12 cellular contexts compared by ENCODE assay signal in the genomic region with DNA sequence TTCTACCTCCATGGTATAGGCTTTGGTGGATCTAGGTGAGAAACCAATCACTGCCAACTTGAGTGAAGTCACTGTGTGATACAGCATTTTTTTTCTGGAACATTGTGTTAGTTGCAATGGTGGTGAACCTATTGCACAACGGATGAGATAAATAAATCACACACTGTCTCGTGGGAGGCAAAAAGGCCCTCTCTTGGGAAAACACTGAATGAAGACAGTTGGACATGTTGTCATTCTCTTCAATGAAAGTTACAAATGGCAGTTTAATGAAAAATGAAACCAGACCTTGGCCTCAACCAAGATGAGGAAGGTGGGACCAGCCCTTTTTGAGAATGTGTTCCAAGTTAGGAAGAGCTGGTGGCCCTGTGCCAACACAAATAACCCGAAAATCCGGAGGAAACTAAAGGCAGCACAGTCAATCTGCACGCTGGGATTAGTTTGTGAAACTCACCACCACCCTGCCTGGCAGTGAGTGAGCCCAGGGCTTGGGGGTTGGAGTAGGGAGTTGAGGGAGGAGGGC. TPM values are rescaled to one million over a fixed set of nuclear protein-coding genes. Genes with fewer than 3 reads are reported as not detected.
DNase-seq lines count a peak whose midpoint lies in the region; ATAC-seq and TF ChIP-seq lines count a peak whose summit lies in the region.
"Had no signal": no experiment of that assay in that cellular context is flagged by ENCODE, and none has a peak within 500 bp of the region (broad histone marks: within the 10 kb centered on the region; RNA-seq: fewer than 3 reads in every experiment).

No MANE protein-coding gene starts in this region.

- peak; percentile 31; the same call in 2 of the 3 replicates for ATAC-seq in RWPE2 (ENCODE audit: low read depth)
- ATAC-seq in activated T-helper 17 cell treated with anti-CD3 and anti-CD28 coated beads, Interleukin-2, amount 50 U/mL, for 72 hours (replicated peaks) = no peak
- ATAC-seq: body of pancreas, pancreas had no signal

- no peaks in the 10 kb centered on the region for H3K36me3 ChIP-seq in RWPE2 (ENCODE audit: low read depth)
- H3K36me3 ChIP-seq in osteoblast (ENCODE audit: insufficient read depth, low read length) = no peaks in the 10 kb centered on the region
- H3K36me3 ChIP-seq: pancreas had no signal

- CTCF ChIA-PET in activated naive CD4-positive, alpha-beta T cell treated with anti-CD3 and anti-CD28 coated beads, Interleukin-2, amount 10 ng/mL, durations not matched to agents 7 days and 5 days (lab: Charles Lee) = no interaction called here

- H3K4me2 ChIP-seq in osteoblast (ENCODE audit: insufficient read depth, low read length) = no peak overlapping the region

- DNase-seq in H4 (ENCODE audit: low spot score) (peak; percentile 42), RWPE2 (ENCODE audit: low spot score) (no peak), fibroblast of mammary gland (ENCODE audit: low read depth) (peak; percentile 87), osteoblast (ENCODE audit: insufficient read length, low spot score, missing footprints) (peak; percentile 35)
- no peak for DNase-seq in effector CD4-positive, alpha-beta T cell
- no peak for DNase-seq in activated naive CD4-positive, alpha-beta T cell treated with anti-CD3 and anti-CD28 coated beads, Interleukin-2, amount 10 ng/mL, durations not matched to agents 7 days and 5 days
- DNase-seq: activated CD4-positive, alpha-beta memory T cell treated with anti-CD3 and anti-CD28 coated beads for 36 hours; body of pancreas; CD4-positive, CD25-positive, alpha-beta regulatory T cell; NCI-H1048; pancreas had no signal

- peaks cover 15% of the 10 kb centered on the region for H3K27me3 Mint-ChIP-seq in activated T-helper 17 cell treated with anti-CD3 and anti-CD28 coated beads, Interleukin-2, amount 50 U/mL, for 72 hours
- H3K27me3 Mint-ChIP-seq in activated naive CD4-positive, alpha-beta T cell treated with anti-CD3 and anti-CD28 coated beads, Interleukin-2, amount 10 ng/mL, durations not matched to agents 7 days and 5 days = peaks cover 25% of the 10 kb centered on the region

- no peaks in the 10 kb centered on the region for H3K9me3 ChIP-seq in RWPE2 (ENCODE audit: severe bottlenecking)
- no peaks in the 10 kb centered on the region for H3K9me3 ChIP-seq in osteoblast (ENCODE audit: low read depth, low read length)
- H3K9me3 ChIP-seq: body of pancreas, pancreas had no signal

- no peaks in the 10 kb centered on the region for H3K4me1 Mint-ChIP-seq in activated T-helper 17 cell treated with anti-CD3 and anti-CD28 coated beads, Interleukin-2, amount 50 U/mL, for 72 hours
- no peaks in the 10 kb centered on the region for H3K4me1 Mint-ChIP-seq in activated naive CD4-positive, alpha-beta T cell treated with anti-CD3 and anti-CD28 coated beads, Interleukin-2, amount 10 ng/mL, durations not matched to agents 7 days and 5 days
- H3K4me1 Mint-ChIP-seq: CD4-positive, CD25-positive, alpha-beta regulatory T cell had no signal

- TF ChIP-seq CTCF in RWPE2 (IDR thresholded peaks at IDR 0.05; ENCODE audit: poor library complexity, severe bottlenecking) (no peak), fibroblast of mammary gland (conservative IDR thresholded peaks at IDR 0.05; ENCODE audit: control insufficient read depth, insufficient read depth, low read depth, low read length) (no peak), osteoblast (IDR thresholded peaks at IDR 0.05; ENCODE audit: extremely low read depth, low read depth, low read length) (no peak)

- H2AFZ ChIP-seq in osteoblast (ENCODE audit: low read length) = no peak overlapping the region

- H3K27ac ChIP-seq in RWPE2 (ENCODE audit: poor library complexity, severe bottlenecking) (peak overlapping the region; percentile 34), osteoblast (ENCODE audit: low read depth, low read length) (no peak overlapping the region)
- H3K27ac ChIP-seq: body of pancreas, pancreas had no signal

- H3K36me3 Mint-ChIP-seq in activated T-helper 17 cell treated with anti-CD3 and anti-CD28 coated beads, Interleukin-2, amount 50 U/mL, for 72 hours (ENCODE audit: low read depth) = no peaks in the 10 kb centered on the region
- H3K36me3 Mint-ChIP-seq in activated naive CD4-positive, alpha-beta T cell treated with anti-CD3 and anti-CD28 coated beads, Interleukin-2, amount 10 ng/mL, durations not matched to agents 7 days and 5 days = no peaks in the 10 kb centered on the region
- H3K36me3 Mint-ChIP-seq: activated CD4-positive, alpha-beta memory T cell treated with anti-CD3 and anti-CD28 coated beads for 36 hours; CD4-positive, CD25-positive, alpha-beta regulatory T cell had no signal

- H3K27me3 ChIP-seq in RWPE2 (ENCODE audit: insufficient read depth, poor library complexity, severe bottlenecking) = peaks cover 6% of the 10 kb centered on the region
- H3K27me3 ChIP-seq in osteoblast (ENCODE audit: insufficient read depth, low read length) = peaks cover 13% of the 10 kb centered on the region
- H3K27me3 ChIP-seq: body of pancreas had no signal

- H3K79me2 ChIP-seq in osteoblast (ENCODE audit: insufficient read depth, low read length) = no peaks in the 10 kb centered on the region

- H3K4me3 Mint-ChIP-seq in activated T-helper 17 cell treated with anti-CD3 and anti-CD28 coated beads, Interleukin-2, amount 50 U/mL, for 72 hours = no peak overlapping the region
- no peak overlapping the region for H3K4me3 Mint-ChIP-seq in activated naive CD4-positive, alpha-beta T cell treated with anti-CD3 and anti-CD28 coated beads, Interleukin-2, amount 10 ng/mL, durations not matched to agents 7 days and 5 days
- H3K4me3 Mint-ChIP-seq: activated CD4-positive, alpha-beta memory T cell treated with anti-CD3 and anti-CD28 coated beads for 36 hours; CD4-positive, CD25-positive, alpha-beta regulatory T cell had no signal

- H3K4me1 ChIP-seq in RWPE2 (ENCODE audit: insufficient read depth, poor library complexity, severe bottlenecking) = no peaks in the 10 kb centered on the region
- no peaks in the 10 kb centered on the region for H3K4me1 ChIP-seq in osteoblast (ENCODE audit: insufficient read depth, low read length)
- H3K4me1 ChIP-seq: pancreas had no signal

- H3K4me3 ChIP-seq in RWPE2 (ENCODE audit: severe bottlenecking) (no peak overlapping the region), fibroblast of mammary gland (ENCODE audit: control insufficient read depth, low read depth, low read length) (no peak overlapping the region), osteoblast (ENCODE audit: insufficient read depth, low read length) (no peak overlapping the region)
- H3K4me3 ChIP-seq: body of pancreas, pancreas had no signal

- no peaks in the 10 kb centered on the region for H3K9me3 Mint-ChIP-seq in activated T-helper 17 cell treated with anti-CD3 and anti-CD28 coated beads, Interleukin-2, amount 50 U/mL, for 72 hours
- H3K9me3 Mint-ChIP-seq in activated naive CD4-positive, alpha-beta T cell treated with anti-CD3 and anti-CD28 coated beads, Interleukin-2, amount 10 ng/mL, durations not matched to agents 7 days and 5 days = no peaks in the 10 kb centered on the region
- H3K9me3 Mint-ChIP-seq: activated CD4-positive, alpha-beta memory T cell treated with anti-CD3 and anti-CD28 coated beads for 36 hours had no signal

- no peak overlapping the region for H3K27ac Mint-ChIP-seq in activated T-helper 17 cell treated with anti-CD3 and anti-CD28 coated beads, Interleukin-2, amount 50 U/mL, for 72 hours
- H3K27ac Mint-ChIP-seq in activated naive CD4-positive, alpha-beta T cell treated with anti-CD3 and anti-CD28 coated beads, Interleukin-2, amount 10 ng/mL, durations not matched to agents 7 days and 5 days = no peak overlapping the region
- H3K27ac Mint-ChIP-seq: activated CD4-positive, alpha-beta memory T cell treated with anti-CD3 and anti-CD28 coated beads for 36 hours had no signal

- no peaks in the 10 kb centered on the region for H4K20me1 ChIP-seq in osteoblast (ENCODE audit: insufficient read depth, low read length)

RNA-seq across cellular contexts. Expression of a gene that starts 5.4 kb away (rescaled TPM):
- total RNA-seq in H4 (2014; rRNA removed; shearing (Covaris generic)) = 0.58 and 1.2 TPM in 2 replicates
- under 0.01 TPM in 2 replicates for total RNA-seq in osteoblast
- not detected for total RNA-seq in activated T-helper 17 cell treated with anti-CD3 and anti-CD28 coated beads, Interleukin-2, amount 50 U/mL, for 72 hours
- total RNA-seq: activated CD4-positive, alpha-beta memory T cell treated with anti-CD3 and anti-CD28 coated beads for 36 hours; CD4-positive, CD25-positive, alpha-beta regulatory T cell had no signal

Comparison
In these comparisons a context has a peak if more than half of its experiments do, and no peak if none do; other contexts are left out.
1. DNase-seq: peak in H4 (single experiment), fibroblast of mammary gland (single experiment) and osteoblast (single experiment); none in RWPE2 (single experiment), effector CD4-positive, alpha-beta T cell (single experiment) and activated naive CD4-positive, alpha-beta T cell treated with anti-CD3 and anti-CD28 coated beads, Interleukin-2, amount 10 ng/mL, durations not matched to agents 7 days and 5 days (single experiment).